In genomic region chr18:48955528-48956261, GRCh38 we compare ENCODE assay signal across 1 cellular context.
TF ChIP-seq lines count a peak whose summit lies in the region.

No MANE protein-coding gene starts in this region.

TF ChIP-seq in K562, 482 proteins besides CTCF, POLR2A, EP300 and RAD21 (continued from another document):
- TF ChIP-seq, protein P1, sequence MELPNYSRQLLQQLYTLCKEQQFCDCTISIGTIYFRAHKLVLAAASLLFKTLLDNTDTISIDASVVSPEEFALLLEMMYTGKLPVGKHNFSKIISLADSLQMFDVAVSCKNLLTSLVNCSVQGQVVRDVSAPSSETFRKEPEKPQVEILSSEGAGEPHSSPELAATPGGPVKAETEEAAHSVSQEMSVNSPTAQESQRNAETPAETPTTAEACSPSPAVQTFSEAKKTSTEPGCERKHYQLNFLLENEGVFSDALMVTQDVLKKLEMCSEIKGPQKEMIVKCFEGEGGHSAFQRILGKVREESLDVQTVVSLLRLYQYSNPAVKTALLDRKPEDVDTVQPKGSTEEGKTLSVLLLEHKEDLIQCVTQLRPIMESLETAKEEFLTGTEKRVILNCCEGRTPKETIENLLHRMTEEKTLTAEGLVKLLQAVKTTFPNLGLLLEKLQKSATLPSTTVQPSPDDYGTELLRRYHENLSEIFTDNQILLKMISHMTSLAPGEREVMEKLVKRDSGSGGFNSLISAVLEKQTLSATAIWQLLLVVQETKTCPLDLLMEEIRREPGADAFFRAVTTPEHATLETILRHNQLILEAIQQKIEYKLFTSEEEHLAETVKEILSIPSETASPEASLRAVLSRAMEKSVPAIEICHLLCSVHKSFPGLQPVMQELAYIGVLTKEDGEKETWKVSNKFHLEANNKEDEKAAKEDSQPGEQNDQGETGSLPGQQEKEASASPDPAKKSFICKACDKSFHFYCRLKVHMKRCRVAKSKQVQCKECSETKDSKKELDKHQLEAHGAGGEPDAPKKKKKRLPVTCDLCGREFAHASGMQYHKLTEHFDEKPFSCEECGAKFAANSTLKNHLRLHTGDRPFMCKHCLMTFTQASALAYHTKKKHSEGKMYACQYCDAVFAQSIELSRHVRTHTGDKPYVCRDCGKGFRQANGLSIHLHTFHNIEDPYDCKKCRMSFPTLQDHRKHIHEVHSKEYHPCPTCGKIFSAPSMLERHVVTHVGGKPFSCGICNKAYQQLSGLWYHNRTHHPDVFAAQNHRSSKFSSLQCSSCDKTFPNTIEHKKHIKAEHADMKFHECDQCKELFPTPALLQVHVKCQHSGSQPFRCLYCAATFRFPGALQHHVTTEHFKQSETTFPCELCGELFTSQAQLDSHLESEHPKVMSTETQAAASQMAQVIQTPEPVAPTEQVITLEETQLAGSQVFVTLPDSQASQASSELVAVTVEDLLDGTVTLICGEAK (IDR thresholded peaks at IDR 0.05) = peak; percentile 54; the same call in 1 of the 2 replicates
- TF ChIP-seq, protein P1 (CRISPR knock-in tag; IDR thresholded peaks at IDR 0.05) = no peak
- TF ChIP-seq GABPA (tag; conservative IDR thresholded peaks at IDR 0.05; ENCODE audit: low read depth) (peak; percentile 74), ZNF395 (CRISPR knock-in tag; IDR thresholded peaks at IDR 0.05) (0 out of 2 replicates have a peak, but pooled peaks have one; percentile 27), ZNF644 (tag; IDR thresholded peaks at IDR 0.05; ENCODE audit: low read depth) (0 out of 2 replicates have a peak, but pooled peaks have one; percentile 38), ZFPM2 (CRISPR knock-in tag; IDR thresholded peaks at IDR 0.05) (no peak), ETV1 (tag; conservative IDR thresholded peaks at IDR 0.05; ENCODE audit: low read depth) (peak; percentile 63; the same call in 1 of the 2 replicates), MEF2A (IDR thresholded peaks at IDR 0.05; ENCODE audit: control insufficient read depth, low read depth, low read length) (peak; percentile 36; the same call in 1 of the 2 replicates)
- TF ChIP-seq, protein P2, sequence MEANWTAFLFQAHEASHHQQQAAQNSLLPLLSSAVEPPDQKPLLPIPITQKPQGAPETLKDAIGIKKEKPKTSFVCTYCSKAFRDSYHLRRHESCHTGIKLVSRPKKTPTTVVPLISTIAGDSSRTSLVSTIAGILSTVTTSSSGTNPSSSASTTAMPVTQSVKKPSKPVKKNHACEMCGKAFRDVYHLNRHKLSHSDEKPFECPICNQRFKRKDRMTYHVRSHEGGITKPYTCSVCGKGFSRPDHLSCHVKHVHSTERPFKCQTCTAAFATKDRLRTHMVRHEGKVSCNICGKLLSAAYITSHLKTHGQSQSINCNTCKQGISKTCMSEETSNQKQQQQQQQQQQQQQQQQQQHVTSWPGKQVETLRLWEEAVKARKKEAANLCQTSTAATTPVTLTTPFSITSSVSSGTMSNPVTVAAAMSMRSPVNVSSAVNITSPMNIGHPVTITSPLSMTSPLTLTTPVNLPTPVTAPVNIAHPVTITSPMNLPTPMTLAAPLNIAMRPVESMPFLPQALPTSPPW (CRISPR knock-in tag; IDR thresholded peaks at IDR 0.05) = peak; percentile 18; the same call in 1 of the 2 replicates
